Comparison of ENCODE assay signal across 11 cellular contexts in the genomic region with DNA sequence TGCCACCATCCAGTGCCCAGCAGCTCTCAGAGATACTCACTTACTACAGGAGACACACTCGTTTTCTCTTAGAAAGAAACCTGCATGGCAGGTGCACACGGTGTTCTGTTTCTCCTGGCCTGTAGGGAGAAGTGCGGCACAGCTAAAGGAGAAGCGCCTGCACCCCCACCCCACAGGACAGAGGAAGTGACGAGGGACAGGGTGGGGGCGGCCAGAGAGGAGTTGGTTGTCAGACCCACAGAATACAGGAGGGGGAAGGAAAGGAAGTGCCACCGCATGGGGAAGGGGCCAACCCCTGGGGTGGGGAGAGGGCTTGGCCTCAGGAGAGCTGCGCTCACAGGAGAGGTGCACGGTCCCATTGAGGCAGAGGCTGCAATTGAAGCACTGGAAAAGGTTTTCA. TPM values are rescaled to one million over a fixed set of nuclear protein-coding genes. Genes with fewer than 3 reads are reported as not detected.
DNase-seq lines count a peak whose midpoint lies in the region; ATAC-seq, FAIRE-seq and TF ChIP-seq lines count a peak whose summit lies in the region.
"Had no signal": no experiment of that assay in that cellular context is flagged by ENCODE, and none has a peak within 500 bp of the region (broad histone marks: within the 10 kb centered on the region; RNA-seq: fewer than 3 reads in every experiment).

No MANE protein-coding gene starts in this region.

- peaks cover 26% of the 10 kb centered on the region for H3K4me1 Mint-ChIP-seq in activated T-cell treated with anti-CD3 and anti-CD28 coated beads, Interleukin-2, amount 50 U/mL, for 4 hours (ENCODE audit: low read depth)
- H3K4me1 Mint-ChIP-seq in activated CD8-positive, alpha-beta T cell treated with anti-CD3 and anti-CD28 coated beads for 36 hours (ENCODE audit: low read depth), result peaks cover 57% of the 10 kb centered on the region
- H3K4me1 Mint-ChIP-seq in immature natural killer cell (peaks cover 13 to 55% of the 10 kb centered on the region in 2 donors), WTC11 (peaks cover 26% of the 10 kb centered on the region)

- H3K9ac ChIP-seq in stomach smooth muscle (ENCODE audit: low read length in 2 of 2), result no peak overlapping the region

- H3K4me1 ChIP-seq in stomach smooth muscle (ENCODE audit: control insufficient read depth, insufficient read depth, low read length), result peaks cover 64% of the 10 kb centered on the region

- peaks cover 26% of the 10 kb centered on the region for H3K36me3 Mint-ChIP-seq in activated T-cell treated with anti-CD3 and anti-CD28 coated beads, Interleukin-2, amount 50 U/mL, for 4 hours (ENCODE audit: insufficient read depth)
- peaks cover 63% of the 10 kb centered on the region for H3K36me3 Mint-ChIP-seq in activated CD8-positive, alpha-beta T cell treated with anti-CD3 and anti-CD28 coated beads for 36 hours (ENCODE audit: low read depth)
- peaks cover 17 to 46% (median 25%) of the 10 kb centered on the region in 3 donors for H3K36me3 Mint-ChIP-seq in immature natural killer cell
- H3K36me3 Mint-ChIP-seq in WTC11, result peaks cover 47% of the 10 kb centered on the region

- no peak for TF ChIP-seq CTCF in activated CD8-positive, alpha-beta T cell treated with anti-CD3 and anti-CD28 coated beads for 36 hours (IDR thresholded peaks at IDR 0.05)
- no peak for TF ChIP-seq CTCF in WTC11 (IDR thresholded peaks at IDR 0.05)

- H3K4me3 Mint-ChIP-seq in activated T-cell treated with anti-CD3 and anti-CD28 coated beads, Interleukin-2, amount 50 U/mL, for 4 hours, result peak overlapping the region; percentile 54
- peak overlapping the region; percentile 48 for H3K4me3 Mint-ChIP-seq in activated CD8-positive, alpha-beta T cell treated with anti-CD3 and anti-CD28 coated beads for 36 hours
- peak overlapping the region in 1 of 5 donors; percentile 70 for H3K4me3 Mint-ChIP-seq in immature natural killer cell
- H3K4me3 Mint-ChIP-seq in WTC11, result no peak overlapping the region

- CTCF ChIA-PET in activated CD8-positive, alpha-beta T cell treated with anti-CD3 and anti-CD28 coated beads for 36 hours (lab: Charles Lee), result interaction anchor here (0.9 to 5.9 kb wide), 9 partner anchors 9 to 138 kb away, joined by 3 to 45 read pairs (median 8); partner anchors contain the start of genes TNFRSF1A and VAMP1
- CTCF ChIA-PET in WTC11 (lab: Charles Lee), result interaction anchor here (1.6 kb wide), 1 partner anchor 133 kb away, joined by 5 read pairs; no protein-coding TSS in a partner anchor

- H3K9me3 ChIP-seq in stomach smooth muscle (ENCODE audit: control insufficient read depth in 2 of 2, low read length in 2 of 2), result no peaks in the 10 kb centered on the region

- H3K27me3 ChIP-seq in stomach smooth muscle (ENCODE audit: control insufficient read depth in 1 of 2, insufficient read depth in 2 of 2, low read length in 2 of 2), result no peaks in the 10 kb centered on the region

- POLR2A ChIA-PET in activated CD8-positive, alpha-beta T cell treated with anti-CD3 and anti-CD28 coated beads for 36 hours (lab: Charles Lee), result interaction anchor here (0.8 to 3.7 kb wide), 5 partner anchors 12 to 137 kb away, joined by 3 to 13 read pairs (median 4); partner anchors contain the start of genes TAPBPL and VAMP1
- POLR2A ChIA-PET in WTC11 (lab: Charles Lee), result no interaction called here

- peaks cover 45 to 62% of the 10 kb centered on the region in 2 donors for H3K36me3 ChIP-seq in stomach smooth muscle (ENCODE audit: control insufficient read depth in 2 of 2, insufficient read depth in 2 of 2, low read length in 2 of 2)

- peak overlapping the region; percentile 77 for H3K27ac Mint-ChIP-seq in activated CD8-positive, alpha-beta T cell treated with anti-CD3 and anti-CD28 coated beads for 36 hours
- H3K27ac Mint-ChIP-seq in immature natural killer cell, result no peak overlapping the region
- H3K27ac Mint-ChIP-seq in WTC11, result no peak overlapping the region; the same call in 1 of the 2 replicates

- H3K4me3 ChIP-seq in stomach smooth muscle (ENCODE audit: low read length in 2 of 2), result no peak overlapping the region

- no peak for ATAC-seq in activated T-cell treated with anti-CD3 and anti-CD28 coated beads, Interleukin-2, amount 50 U/mL, for 4 hours
- ATAC-seq in activated CD8-positive, alpha-beta T cell treated with anti-CD3 and anti-CD28 coated beads for 36 hours, result peak; percentile 5
- ATAC-seq in WTC11, result no peak

- no peak for TF ChIP-seq POLR2A in H54 (IDR thresholded peaks at IDR 0.05; ENCODE audit: low read depth, low read length)

- FAIRE-seq in H54 (lab: Jason Lieb, UNC), result no peak

- H3K9me3 Mint-ChIP-seq in activated T-cell treated with anti-CD3 and anti-CD28 coated beads, Interleukin-2, amount 50 U/mL, for 4 hours, result no peaks in the 10 kb centered on the region
- no peaks in the 10 kb centered on the region for H3K9me3 Mint-ChIP-seq in activated CD8-positive, alpha-beta T cell treated with anti-CD3 and anti-CD28 coated beads for 36 hours
- no peaks in the 10 kb centered on the region for H3K9me3 Mint-ChIP-seq in immature natural killer cell
- H3K9me3 Mint-ChIP-seq in WTC11, result no peaks in the 10 kb centered on the region

- DNase-seq in activated T-cell treated with anti-CD3 and anti-CD28 coated beads, Interleukin-2, amount 50 U/mL, for 4 hours, result no peak
- DNase-seq in activated T-cell treated with anti-CD3 and anti-CD28 coated beads, Interleukin-2, amount 50 U/mL, for 48 hours, result no peak
- peak; percentile 70 for DNase-seq in activated CD8-positive, alpha-beta T cell treated with anti-CD3 and anti-CD28 coated beads for 36 hours
- DNase-seq in immature natural killer cell, result peak; percentile 55 to 60 (median 56)
- DNase-seq in H54 (ENCODE audit: insufficient read length, low spot score), result no peak
- DNase-seq in WTC11 (ENCODE audit: low spot score), result no peak
- no peak for DNase-seq in inferior parietal cortex (ENCODE audit: extremely low spot score)

- H3K27ac ChIP-seq in stomach smooth muscle (ENCODE audit: low read length), result peak overlapping the region; percentile 99
- H3K27ac ChIP-seq: VCaP had no signal

- no peaks in the 10 kb centered on the region for H3K27me3 Mint-ChIP-seq in activated T-cell treated with anti-CD3 and anti-CD28 coated beads, Interleukin-2, amount 50 U/mL, for 4 hours (ENCODE audit: low read depth)
- no peaks in the 10 kb centered on the region for H3K27me3 Mint-ChIP-seq in activated CD8-positive, alpha-beta T cell treated with anti-CD3 and anti-CD28 coated beads for 36 hours
- H3K27me3 Mint-ChIP-seq in immature natural killer cell (ENCODE audit: low read depth in 3 of 3) (peaks cover 5 to 16% (median 9%) of the 10 kb centered on the region in 3 donors), WTC11 (ENCODE audit: low read depth) (no peaks in the 10 kb centered on the region)

- intact Hi-C loops in activated CD8-positive, alpha-beta T cell treated with anti-CD3 and anti-CD28 coated beads for 36 hours (cut with micrococcal nuclease), result loop anchor here (5.0 to 10.0 kb wide), 4 partner anchors 34 to 202 kb away; partner anchors contain the start of gene GAPDH

TF ChIP-seq in WTC11, 78 proteins besides CTCF, POLR2A, EP300 and RAD21 (continues in another document):
- TF ChIP-seq, protein P1, sequence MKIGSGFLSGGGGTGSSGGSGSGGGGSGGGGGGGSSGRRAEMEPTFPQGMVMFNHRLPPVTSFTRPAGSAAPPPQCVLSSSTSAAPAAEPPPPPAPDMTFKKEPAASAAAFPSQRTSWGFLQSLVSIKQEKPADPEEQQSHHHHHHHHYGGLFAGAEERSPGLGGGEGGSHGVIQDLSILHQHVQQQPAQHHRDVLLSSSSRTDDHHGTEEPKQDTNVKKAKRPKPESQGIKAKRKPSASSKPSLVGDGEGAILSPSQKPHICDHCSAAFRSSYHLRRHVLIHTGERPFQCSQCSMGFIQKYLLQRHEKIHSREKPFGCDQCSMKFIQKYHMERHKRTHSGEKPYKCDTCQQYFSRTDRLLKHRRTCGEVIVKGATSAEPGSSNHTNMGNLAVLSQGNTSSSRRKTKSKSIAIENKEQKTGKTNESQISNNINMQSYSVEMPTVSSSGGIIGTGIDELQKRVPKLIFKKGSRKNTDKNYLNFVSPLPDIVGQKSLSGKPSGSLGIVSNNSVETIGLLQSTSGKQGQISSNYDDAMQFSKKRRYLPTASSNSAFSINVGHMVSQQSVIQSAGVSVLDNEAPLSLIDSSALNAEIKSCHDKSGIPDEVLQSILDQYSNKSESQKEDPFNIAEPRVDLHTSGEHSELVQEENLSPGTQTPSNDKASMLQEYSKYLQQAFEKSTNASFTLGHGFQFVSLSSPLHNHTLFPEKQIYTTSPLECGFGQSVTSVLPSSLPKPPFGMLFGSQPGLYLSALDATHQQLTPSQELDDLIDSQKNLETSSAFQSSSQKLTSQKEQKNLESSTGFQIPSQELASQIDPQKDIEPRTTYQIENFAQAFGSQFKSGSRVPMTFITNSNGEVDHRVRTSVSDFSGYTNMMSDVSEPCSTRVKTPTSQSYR (CRISPR knock-in tag; IDR thresholded peaks at IDR 0.05), result no peak
- TF ChIP-seq CREM (CRISPR knock-in tag; IDR thresholded peaks at IDR 0.05), result no peak
- no peak for TF ChIP-seq EMX1 (CRISPR knock-in tag; IDR thresholded peaks at IDR 0.05)
- TF ChIP-seq, protein P2, sequence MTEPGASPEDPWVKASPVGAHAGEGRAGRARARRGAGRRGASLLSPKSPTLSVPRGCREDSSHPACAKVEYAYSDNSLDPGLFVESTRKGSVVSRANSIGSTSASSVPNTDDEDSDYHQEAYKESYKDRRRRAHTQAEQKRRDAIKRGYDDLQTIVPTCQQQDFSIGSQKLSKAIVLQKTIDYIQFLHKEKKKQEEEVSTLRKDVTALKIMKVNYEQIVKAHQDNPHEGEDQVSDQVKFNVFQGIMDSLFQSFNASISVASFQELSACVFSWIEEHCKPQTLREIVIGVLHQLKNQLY (CRISPR knock-in tag; IDR thresholded peaks at IDR 0.05), result no peak

RNA-seq across cellular contexts. Expression of gene TNFRSF1A, which starts 8.8 kb away (rescaled TPM):
- 10 to 100 TPM; 28.0 to 34.5 (median 33.0) TPM for total RNA-seq in activated T-cell treated with anti-CD3 and anti-CD28 coated beads, Interleukin-2, amount 50 U/mL, for 4 hours
- total RNA-seq in activated CD8-positive, alpha-beta T cell treated with anti-CD3 and anti-CD28 coated beads for 36 hours, result 10 to 100 TPM; 40.6 TPM
- 10 to 100 TPM; 37.7 to 89.0 (median 67.0) TPM for polyA plus RNA-seq in immature natural killer cell
- 32.3 to 44.1 TPM (median 32.4 TPM) in 3 replicates for total RNA-seq in WTC11 (2021)

RNA-seq across cellular contexts. Expression of gene PLEKHG6, which starts 22.5 kb away (rescaled TPM):
- total RNA-seq in activated T-cell treated with anti-CD3 and anti-CD28 coated beads, Interleukin-2, amount 50 U/mL, for 4 hours, result not detected
- not detected for total RNA-seq in activated CD8-positive, alpha-beta T cell treated with anti-CD3 and anti-CD28 coated beads for 36 hours
- under 1 TPM in 2 of 3 donors, not detected in 1; 0.19 to 0.61 TPM for polyA plus RNA-seq in immature natural killer cell
- total RNA-seq in WTC11 (2021), result 36.8 to 46.4 TPM (median 38.4 TPM) in 3 replicates
- total RNA-seq: glomerular endothelial cell, myocyte had no signal

RNA-seq across cellular contexts. Expression of gene SCNN1A, which starts 42.3 kb away (rescaled TPM):
- total RNA-seq in activated T-cell treated with anti-CD3 and anti-CD28 coated beads, Interleukin-2, amount 50 U/mL, for 4 hours, result under 1 TPM; 0.05 to 0.84 (median 0.15) TPM
- total RNA-seq in activated CD8-positive, alpha-beta T cell treated with anti-CD3 and anti-CD28 coated beads for 36 hours, result 1 to 10 TPM; 2.3 to 3.8 TPM
- under 1 TPM in 2 of 3 donors, not detected in 1; 0.10 to 0.64 TPM for polyA plus RNA-seq in immature natural killer cell
- 97.6 to 108 TPM (median 100 TPM) in 3 replicates for total RNA-seq in WTC11 (2021)
- total RNA-seq: glomerular endothelial cell had no signal

RNA-seq across cellular contexts. Expression of gene LTBR, which starts 50.9 kb away (rescaled TPM):
- 1 to 10 TPM; 1.0 to 2.8 (median 1.3) TPM for total RNA-seq in activated T-cell treated with anti-CD3 and anti-CD28 coated beads, Interleukin-2, amount 50 U/mL, for 4 hours
- 1 to 10 TPM; 1.5 to 1.6 TPM for total RNA-seq in activated CD8-positive, alpha-beta T cell treated with anti-CD3 and anti-CD28 coated beads for 36 hours
- 1 to 10 TPM; 1.2 to 3.6 (median 2.8) TPM for polyA plus RNA-seq in immature natural killer cell
- total RNA-seq in WTC11 (2021), result 4.0 to 6.1 TPM (median 4.5 TPM) in 3 replicates

Comparison
In these comparisons a context has a peak if more than half of its experiments do, and no peak if none do; other contexts are left out.
1. DNase-seq: peak in activated CD8-positive, alpha-beta T cell treated with anti-CD3 and anti-CD28 coated beads for 36 hours (single experiment) and immature natural killer cell (3 of 3); none in activated T-cell treated with anti-CD3 and anti-CD28 coated beads, Interleukin-2, amount 50 U/mL, for 4 hours (single experiment), activated T-cell treated with anti-CD3 and anti-CD28 coated beads, Interleukin-2, amount 50 U/mL, for 48 hours (0 of 2), H54 (single experiment), WTC11 (single experiment) and inferior parietal cortex (single experiment).
2. RNA of gene PLEKHG6, which starts 22.5 kb away (total RNA-seq): 36.8 to 46.4 TPM in WTC11; not detected in activated CD8-positive, alpha-beta T cell treated with anti-CD3 and anti-CD28 coated beads for 36 hours and not detected in activated T-cell treated with anti-CD3 and anti-CD28 coated beads, Interleukin-2, amount 50 U/mL, for 4 hours; every median in the first group is over 10 times any median in the second.
3. RNA of gene SCNN1A, which starts 42.3 kb away (total RNA-seq): 97.6 to 108 TPM in WTC11; 2.3 to 3.8 TPM in activated CD8-positive, alpha-beta T cell treated with anti-CD3 and anti-CD28 coated beads for 36 hours and 0.05 to 0.84 TPM in activated T-cell treated with anti-CD3 and anti-CD28 coated beads, Interleukin-2, amount 50 U/mL, for 4 hours; every median in the first group is over 10 times any median in the second.